ENCODE assay signal across 23 cellular contexts in genomic region chr4:27288496-27288895, GRCh38.
"Had no signal": no experiment of that assay in that cellular context is flagged by ENCODE, and none has a peak within 500 bp of the region (broad histone marks: within the 10 kb centered on the region; RNA-seq: fewer than 3 reads in every experiment).

No MANE protein-coding gene starts in this region.

- H3K4me3 Mint-ChIP-seq: natural killer cell; stimulated activated naive CD8-positive, alpha-beta T cell treated with anti-CD3 and anti-CD28 coated beads, Interleukin-15, amount 100 ng/mL, for 72 hours had no signal

- H3K36me3 Mint-ChIP-seq: natural killer cell had no signal

- H3K4me3 ChIP-seq: coronary artery, lower lobe of right lung, pancreas, smooth muscle cell, suprapubic skin, transverse colon had no signal

- H3K4me2 ChIP-seq: smooth muscle cell had no signal

- H3K9me3 ChIP-seq: lower lobe of right lung, neutrophil, pancreas, suprapubic skin, transverse colon had no signal

- H3K4me1 Mint-ChIP-seq: natural killer cell; stimulated activated naive CD8-positive, alpha-beta T cell treated with anti-CD3 and anti-CD28 coated beads, Interleukin-15, amount 100 ng/mL, for 72 hours had no signal

- H3K27me3 ChIP-seq: neutrophil, pancreas, suprapubic skin, transverse colon had no signal

- H3K27ac Mint-ChIP-seq: natural killer cell; stimulated activated naive CD8-positive, alpha-beta T cell treated with anti-CD3 and anti-CD28 coated beads, Interleukin-15, amount 100 ng/mL, for 72 hours had no signal

- H3K27me3 Mint-ChIP-seq: stimulated activated naive CD8-positive, alpha-beta T cell treated with anti-CD3 and anti-CD28 coated beads, Interleukin-15, amount 100 ng/mL, for 72 hours had no signal

- H3K4me1 ChIP-seq: lower lobe of right lung, pancreas, suprapubic skin, transverse colon had no signal

- ATAC-seq: left ventricle myocardium superior; lower lobe of right lung; natural killer cell; pancreas; sciatic nerve; stimulated activated naive CD8-positive, alpha-beta T cell treated with anti-CD3 and anti-CD28 coated beads, Interleukin-15, amount 100 ng/mL, for 72 hours had no signal

- H3K27ac ChIP-seq: coronary artery, lower lobe of right lung, neutrophil, pancreas, suprapubic skin, transverse colon had no signal

- H3K9me3 Mint-ChIP-seq: stimulated activated naive CD8-positive, alpha-beta T cell treated with anti-CD3 and anti-CD28 coated beads, Interleukin-15, amount 100 ng/mL, for 72 hours had no signal

- FAIRE-seq: frontal cortex, keratinocyte, pancreas had no signal

- H3K36me3 ChIP-seq: lower lobe of right lung, neutrophil, pancreas, suprapubic skin, transverse colon had no signal

- DNase-seq: dermis blood vessel endothelial cell; effector memory CD4-positive, alpha-beta T cell; erythroblast; head of caudate nucleus; left ventricle myocardium superior; lower lobe of right lung; natural killer cell; pancreas; retina; stimulated activated CD4-positive, alpha-beta T cell treated with anti-CD3 and anti-CD28 coated beads, Interleukin-12 subunit alpha, Interleukin-12 subunit beta, amount 100 ng/mL, for 4 hours; stimulated activated CD4-positive, alpha-beta T cell treated with anti-CD3 and anti-CD28 coated beads, Interleukin-1b, Interleukin-23, amount 100 ng/mL, for 48 hours; stimulated activated CD4-positive, alpha-beta T cell treated with anti-CD3 and anti-CD28 coated beads, Interleukin-4, amount 100 ng/mL, for 1 hour; stimulated activated CD8-positive, alpha-beta memory T cell treated with anti-CD3 and anti-CD28 coated beads, Interleukin-4, amount 100 ng/mL, for 48 hours; stimulated activated naive CD4-positive, alpha-beta T cell; stimulated activated naive CD8-positive, alpha-beta T cell treated with anti-CD3 and anti-CD28 coated beads, Interleukin-15, amount 100 ng/mL, for 72 hours; transverse colon had no signal
